In the genomic region with DNA sequence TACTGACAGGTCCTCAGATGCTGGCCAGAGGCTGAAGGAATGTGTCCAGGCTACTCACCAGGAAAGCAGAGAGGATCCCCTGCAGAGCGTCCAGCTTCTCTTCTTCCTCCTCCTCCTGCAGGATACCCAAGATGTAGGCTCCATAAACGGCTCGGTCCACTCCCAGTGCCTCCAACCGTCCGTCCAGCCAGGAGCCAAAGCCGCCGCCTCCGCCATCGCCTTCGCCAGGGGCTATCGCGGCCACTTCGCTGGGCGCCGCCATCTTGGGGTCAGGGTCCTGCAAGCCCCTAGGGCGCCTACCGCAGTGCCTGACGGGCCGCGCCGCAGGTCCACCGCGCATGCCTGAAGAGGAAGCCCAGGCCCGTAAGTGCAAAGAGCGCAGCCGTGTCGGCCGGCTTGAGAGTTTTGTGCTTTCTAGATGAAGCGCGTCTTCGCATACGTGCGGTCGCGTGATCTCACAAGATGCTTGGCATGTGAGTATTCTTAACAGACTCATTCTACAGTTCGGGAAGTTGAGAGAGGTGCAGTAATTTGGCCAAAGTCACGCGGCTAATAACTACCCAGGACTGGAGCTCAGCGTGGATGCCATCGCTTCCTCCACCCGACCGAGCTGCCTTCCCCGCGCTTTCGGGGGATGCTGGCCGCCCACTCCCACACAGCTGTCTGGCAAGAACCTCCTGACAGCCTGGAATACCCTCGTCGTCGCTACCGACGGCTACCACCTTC, we compare ENCODE assay signal across 8 cellular contexts. TPM values are rescaled to one million over a fixed set of nuclear protein-coding genes. Genes with fewer than 3 reads are reported as not detected.
DNase-seq lines count a peak whose midpoint lies in the region; ATAC-seq, FAIRE-seq and TF ChIP-seq lines count a peak whose summit lies in the region.

A gene with protein sequence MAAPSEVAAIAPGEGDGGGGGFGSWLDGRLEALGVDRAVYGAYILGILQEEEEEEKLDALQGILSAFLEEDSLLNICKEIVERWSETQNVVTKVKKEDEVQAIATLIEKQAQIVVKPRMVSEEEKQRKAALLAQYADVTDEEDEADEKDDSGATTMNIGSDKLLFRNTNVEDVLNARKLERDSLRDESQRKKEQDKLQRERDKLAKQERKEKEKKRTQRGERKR (minus strand): TSS at position 285 of the 726 bp plus-strand sequence. CDS start 23 bp downstream, at position 262.

- H3K27me3 ChIP-seq in CD4-positive, CD25-positive, alpha-beta regulatory T cell (ENCODE audit: control insufficient read depth, insufficient read depth, low read length): no peaks in the 10 kb centered on the region
- H3K27me3 ChIP-seq in NT2/D1 (ENCODE audit: insufficient read depth, insufficient read length) (no peaks in the 10 kb centered on the region), endodermal cell (ENCODE audit: control insufficient read depth, insufficient read depth, low read length, poor library complexity, severe bottlenecking) (peaks cover 5% of the 10 kb centered on the region)

- DNase-seq in CD4-positive, CD25-positive, alpha-beta regulatory T cell: peak; percentile 84 to 95 (median 92)
- DNase-seq in HTR-8/SVneo (ENCODE audit: insufficient read length, low spot score): peak; percentile 98
- peak; percentile 89 for DNase-seq in NT2/D1 (ENCODE audit: low read depth, low spot score)
- DNase-seq in activated CD8-positive, alpha-beta memory T cell treated with anti-CD3 and anti-CD28 coated beads for 48 hours (ENCODE audit: low read depth in 2 of 3, low spot score in 2 of 3): peak; percentile 79 to 82 (median 82)
- peak; percentile 99 for DNase-seq in endodermal cell
- peak; percentile 97 for DNase-seq in mesenteric fat pad (ENCODE audit: low spot score)
- peak; percentile 84 for DNase-seq in stimulated activated CD8-positive, alpha-beta memory T cell treated with anti-CD3 and anti-CD28 coated beads, Interleukin-15, amount 100 ng/mL, for 1 hour (ENCODE audit: low read depth)

- H3K9ac ChIP-seq in NT2/D1 (ENCODE audit: insufficient read length, low read depth) (peak within 1 kb of the TSS; percentile 94), endodermal cell (ENCODE audit: extremely low read depth, low read length, poor library complexity, severe bottlenecking) (peak within 1 kb of the TSS; percentile 88)

- H3K27ac ChIP-seq in CD4-positive, CD25-positive, alpha-beta regulatory T cell (ENCODE audit: insufficient read depth, low read length, poor library complexity, severe bottlenecking): peak within 1 kb of the TSS; percentile 90
- H3K27ac ChIP-seq in endodermal cell (ENCODE audit: low read depth, low read length): peak within 1 kb of the TSS; percentile 48

- no peaks in the 10 kb centered on the region for H3K9me3 ChIP-seq in CD4-positive, CD25-positive, alpha-beta regulatory T cell (ENCODE audit: control insufficient read depth in 2 of 2, low read length in 2 of 2)
- H3K9me3 ChIP-seq in NT2/D1 (ENCODE audit: insufficient read depth, low read length): no peaks in the 10 kb centered on the region
- no peaks in the 10 kb centered on the region for H3K9me3 ChIP-seq in endodermal cell (ENCODE audit: control insufficient read depth, low read length)

- 1% methylated on average over 39 to 51 of the region's 51 CpGs for WGBS in endodermal cell (ENCODE audit: insufficient coverage in 1 of 2, insufficient read length in 1 of 2), 2 experiments

- H3K27me3 Mint-ChIP-seq in CD4-positive, CD25-positive, alpha-beta regulatory T cell: peaks cover 4% of the 10 kb centered on the region
- H3K27me3 Mint-ChIP-seq in endodermal cell (ENCODE audit: insufficient read depth): peaks cover 4% of the 10 kb centered on the region

- H3K4me3 ChIP-seq in CD4-positive, CD25-positive, alpha-beta regulatory T cell (ENCODE audit: low read depth, low read length): peak within 1 kb of the TSS; percentile 95
- H3K4me3 ChIP-seq in NT2/D1 (ENCODE audit: insufficient read length, low read depth) (peak within 1 kb of the TSS; percentile 93), endodermal cell (ENCODE audit: low read length) (peak within 1 kb of the TSS; percentile 98)

- H3K9me3 Mint-ChIP-seq in CD4-positive, CD25-positive, alpha-beta regulatory T cell: peaks cover 0 to 1% (median 0%) of the 10 kb centered on the region in 7 donors
- no peaks in the 10 kb centered on the region for H3K9me3 Mint-ChIP-seq in endodermal cell

- peaks cover 15 to 48% (median 26%) of the 10 kb centered on the region in 4 donors for H3K4me1 Mint-ChIP-seq in CD4-positive, CD25-positive, alpha-beta regulatory T cell
- H3K4me1 Mint-ChIP-seq in endodermal cell: peaks cover 14% of the 10 kb centered on the region

- peaks cover 4% of the 10 kb centered on the region for H3K36me3 ChIP-seq in CD4-positive, CD25-positive, alpha-beta regulatory T cell (ENCODE audit: control insufficient read depth, insufficient read depth, low read length)
- H3K36me3 ChIP-seq in NT2/D1 (ENCODE audit: insufficient read depth, insufficient read length, low read length) (peaks cover 29% of the 10 kb centered on the region), endodermal cell (ENCODE audit: control insufficient read depth, insufficient read depth, low read length) (peaks cover 8% of the 10 kb centered on the region)

- ATAC-seq in CD4-positive, CD25-positive, alpha-beta regulatory T cell (ENCODE audit: low read depth in 2 of 2): peak; percentile 98 to 99
- peak; percentile 76 for ATAC-seq in GM19467 (IDR thresholded peaks at IDR 0.05; ENCODE audit: unreplicated experiment)

- H3K4me1 ChIP-seq in CD4-positive, CD25-positive, alpha-beta regulatory T cell (ENCODE audit: control insufficient read depth, insufficient read depth, low read length, poor library complexity, severe bottlenecking): peaks cover 15% of the 10 kb centered on the region
- H3K4me1 ChIP-seq in NT2/D1 (ENCODE audit: insufficient read depth, insufficient read length) (no peaks in the 10 kb centered on the region), endodermal cell (ENCODE audit: control insufficient read depth, insufficient read depth, low read length) (no peaks in the 10 kb centered on the region)

- peak; percentile 97 for FAIRE-seq in HTR-8/SVneo (lab: Jason Lieb, UNC)

- no peak for TF ChIP-seq CTCF in endodermal cell (conservative IDR thresholded peaks at IDR 0.05)

- H3K4me3 Mint-ChIP-seq in CD4-positive, CD25-positive, alpha-beta regulatory T cell: peak within 1 kb of the TSS; percentile 96 to 100 (median 98)
- H3K4me3 Mint-ChIP-seq in endodermal cell: peak within 1 kb of the TSS; percentile 96

- peaks cover 17% of the 10 kb centered on the region for H3K36me3 Mint-ChIP-seq in CD4-positive, CD25-positive, alpha-beta regulatory T cell
- H3K36me3 Mint-ChIP-seq in endodermal cell (ENCODE audit: low read depth): peaks cover 12% of the 10 kb centered on the region

- peak within 1 kb of the TSS; percentile 97 to 99 (median 98) for H3K27ac Mint-ChIP-seq in CD4-positive, CD25-positive, alpha-beta regulatory T cell
- peak within 1 kb of the TSS; percentile 99 for H3K27ac Mint-ChIP-seq in endodermal cell

RNA-seq across cellular contexts. Expression of the gene that starts here (rescaled TPM):
- 20.3 TPM for total RNA-seq in CD4-positive, CD25-positive, alpha-beta regulatory T cell
- 10 to 100 TPM; 11.8 to 15.5 (median 14.3) TPM for polyA plus RNA-seq in CD4-positive, CD25-positive, alpha-beta regulatory T cell
- 10 to 100 TPM; 35.7 to 38.1 TPM for total RNA-seq in endodermal cell
- polyA plus RNA-seq in endodermal cell (2013, experiment 1 of 2): 24.0 TPM
- polyA plus RNA-seq in endodermal cell (2013, experiment 2 of 2): 25.0 TPM
- total RNA-seq in mesenteric fat pad: 16.5 TPM

Comparison
In these comparisons a context has a peak if more than half of its experiments do, and no peak if none do; other contexts are left out.
1. Peak in every context shown above with its lines: DNase-seq, ATAC-seq, H3K4me3 ChIP-seq and H3K27ac ChIP-seq.